Comparison of ENCODE assay signal across 1 cellular context in the genomic region with DNA sequence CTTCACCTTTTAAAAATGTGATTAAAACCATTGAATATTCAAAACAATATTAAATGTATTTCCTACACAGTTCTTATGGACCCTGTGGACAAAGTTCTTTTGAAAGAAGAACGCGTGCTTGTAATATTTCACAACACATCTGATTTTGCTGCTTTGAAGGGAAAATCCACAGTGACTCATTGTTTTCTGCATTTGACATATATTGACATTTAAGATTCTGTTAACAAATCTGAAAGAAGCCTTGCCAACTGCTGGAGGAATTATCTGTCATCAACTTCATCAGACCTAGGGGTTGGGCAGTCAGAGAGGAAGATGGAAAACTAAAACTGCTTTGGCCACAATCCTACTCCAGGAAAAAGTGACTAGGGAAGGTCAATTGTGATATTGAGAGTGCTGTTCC.
TF ChIP-seq lines count a peak whose summit lies in the region.

No MANE protein-coding gene starts in this region.

TF ChIP-seq in liver, 16 proteins besides CTCF, POLR2A, EP300 and RAD21 (continued from another document):
- TF ChIP-seq, protein P1, sequence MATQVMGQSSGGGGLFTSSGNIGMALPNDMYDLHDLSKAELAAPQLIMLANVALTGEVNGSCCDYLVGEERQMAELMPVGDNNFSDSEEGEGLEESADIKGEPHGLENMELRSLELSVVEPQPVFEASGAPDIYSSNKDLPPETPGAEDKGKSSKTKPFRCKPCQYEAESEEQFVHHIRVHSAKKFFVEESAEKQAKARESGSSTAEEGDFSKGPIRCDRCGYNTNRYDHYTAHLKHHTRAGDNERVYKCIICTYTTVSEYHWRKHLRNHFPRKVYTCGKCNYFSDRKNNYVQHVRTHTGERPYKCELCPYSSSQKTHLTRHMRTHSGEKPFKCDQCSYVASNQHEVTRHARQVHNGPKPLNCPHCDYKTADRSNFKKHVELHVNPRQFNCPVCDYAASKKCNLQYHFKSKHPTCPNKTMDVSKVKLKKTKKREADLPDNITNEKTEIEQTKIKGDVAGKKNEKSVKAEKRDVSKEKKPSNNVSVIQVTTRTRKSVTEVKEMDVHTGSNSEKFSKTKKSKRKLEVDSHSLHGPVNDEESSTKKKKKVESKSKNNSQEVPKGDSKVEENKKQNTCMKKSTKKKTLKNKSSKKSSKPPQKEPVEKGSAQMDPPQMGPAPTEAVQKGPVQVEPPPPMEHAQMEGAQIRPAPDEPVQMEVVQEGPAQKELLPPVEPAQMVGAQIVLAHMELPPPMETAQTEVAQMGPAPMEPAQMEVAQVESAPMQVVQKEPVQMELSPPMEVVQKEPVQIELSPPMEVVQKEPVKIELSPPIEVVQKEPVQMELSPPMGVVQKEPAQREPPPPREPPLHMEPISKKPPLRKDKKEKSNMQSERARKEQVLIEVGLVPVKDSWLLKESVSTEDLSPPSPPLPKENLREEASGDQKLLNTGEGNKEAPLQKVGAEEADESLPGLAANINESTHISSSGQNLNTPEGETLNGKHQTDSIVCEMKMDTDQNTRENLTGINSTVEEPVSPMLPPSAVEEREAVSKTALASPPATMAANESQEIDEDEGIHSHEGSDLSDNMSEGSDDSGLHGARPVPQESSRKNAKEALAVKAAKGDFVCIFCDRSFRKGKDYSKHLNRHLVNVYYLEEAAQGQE (IDR thresholded peaks at IDR 0.05) = no peak
- TF ChIP-seq JUND (IDR thresholded peaks at IDR 0.05) = peak in 1 of 2 donors; percentile 53
- TF ChIP-seq, protein P2, sequence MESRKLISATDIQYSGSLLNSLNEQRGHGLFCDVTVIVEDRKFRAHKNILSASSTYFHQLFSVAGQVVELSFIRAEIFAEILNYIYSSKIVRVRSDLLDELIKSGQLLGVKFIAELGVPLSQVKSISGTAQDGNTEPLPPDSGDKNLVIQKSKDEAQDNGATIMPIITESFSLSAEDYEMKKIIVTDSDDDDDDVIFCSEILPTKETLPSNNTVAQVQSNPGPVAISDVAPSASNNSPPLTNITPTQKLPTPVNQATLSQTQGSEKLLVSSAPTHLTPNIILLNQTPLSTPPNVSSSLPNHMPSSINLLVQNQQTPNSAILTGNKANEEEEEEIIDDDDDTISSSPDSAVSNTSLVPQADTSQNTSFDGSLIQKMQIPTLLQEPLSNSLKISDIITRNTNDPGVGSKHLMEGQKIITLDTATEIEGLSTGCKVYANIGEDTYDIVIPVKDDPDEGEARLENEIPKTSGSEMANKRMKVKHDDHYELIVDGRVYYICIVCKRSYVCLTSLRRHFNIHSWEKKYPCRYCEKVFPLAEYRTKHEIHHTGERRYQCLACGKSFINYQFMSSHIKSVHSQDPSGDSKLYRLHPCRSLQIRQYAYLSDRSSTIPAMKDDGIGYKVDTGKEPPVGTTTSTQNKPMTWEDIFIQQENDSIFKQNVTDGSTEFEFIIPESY (IDR thresholded peaks at IDR 0.05) = no peak
- TF ChIP-seq, protein P3, sequence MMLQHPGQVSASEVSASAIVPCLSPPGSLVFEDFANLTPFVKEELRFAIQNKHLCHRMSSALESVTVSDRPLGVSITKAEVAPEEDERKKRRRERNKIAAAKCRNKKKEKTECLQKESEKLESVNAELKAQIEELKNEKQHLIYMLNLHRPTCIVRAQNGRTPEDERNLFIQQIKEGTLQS (IDR thresholded peaks at IDR 0.05) = no peak
- no peak for TF ChIP-seq SP1 (IDR thresholded peaks at IDR 0.05)
- no peak for TF ChIP-seq TAF1 (conservative IDR thresholded peaks at IDR 0.05)
TF ChIP-seq in liver: peak in this region for 2.
